9 cellular contexts compared by ENCODE assay signal in genomic region chr6:1382331-1382882, GRCh38. TPM values are rescaled to one million over a fixed set of nuclear protein-coding genes. Genes with fewer than 3 reads are reported as not detected.
DNase-seq lines count a peak whose midpoint lies in the region; ATAC-seq and TF ChIP-seq lines count a peak whose summit lies in the region.
"Had no signal": no experiment of that assay in that cellular context is flagged by ENCODE, and none has a peak within 500 bp of the region (broad histone marks: within the 10 kb centered on the region; RNA-seq: fewer than 3 reads in every experiment).

No MANE protein-coding gene starts in this region.

- H3K36me3 ChIP-seq in CD4-positive, alpha-beta memory T cell (ENCODE audit: insufficient read depth, low read length): no peaks in the 10 kb centered on the region
- H3K36me3 ChIP-seq in NT2/D1 (ENCODE audit: insufficient read depth, insufficient read length, low read length) (no peaks in the 10 kb centered on the region), esophagus muscularis mucosa (no peaks in the 10 kb centered on the region), trophoblast cell (ENCODE audit: control insufficient read depth in 1 of 2, insufficient read depth in 2 of 2, low read length in 2 of 2) (no peaks in the 10 kb centered on the region)

- H2BK120ac ChIP-seq in trophoblast cell (ENCODE audit: insufficient read depth, low read length, poor library complexity): no peak overlapping the region

- H3K4ac ChIP-seq in trophoblast cell (ENCODE audit: low read depth, low read length): no peak overlapping the region

- POLR2A ChIA-PET in CD4-positive, alpha-beta memory T cell (lab: Charles Lee; ENCODE audit: partially characterized antibody): no interaction called here

- no peak overlapping the region for H2AK5ac ChIP-seq in trophoblast cell (ENCODE audit: low read length)

- no peak for DNase-seq in CD4-positive, alpha-beta memory T cell
- DNase-seq in NT2/D1 (ENCODE audit: low read depth, low spot score) (no peak), esophagus muscularis mucosa (ENCODE audit: extremely low spot score) (no peak), trophoblast cell (no peak), glutamatergic neuron (no peak), NCI-H226 (no peak)
- DNase-seq: NCI-H1436 treated with DMSO at 0.1 percent for 48 hours had no signal

- no peak overlapping the region for H3K23ac ChIP-seq in trophoblast cell (ENCODE audit: low read length)

- WGBS in esophagus muscularis mucosa: 4% methylated on average over 15 of the region's 35 CpGs
- WGBS in trophoblast cell (ENCODE audit: extremely low coverage, insufficient coverage, insufficient read length): no CpG with 5 or more reads among the region's 35 CpGs

- no peak for TF ChIP-seq POLR2A in esophagus muscularis mucosa (IDR thresholded peaks at IDR 0.05; ENCODE audit: low read depth)

- peaks cover 0 to 2% (median 0%) of the 10 kb centered on the region in 8 donors for H3K9me3 Mint-ChIP-seq in CD4-positive, alpha-beta memory T cell
- peaks cover 15% of the 10 kb centered on the region for H3K9me3 Mint-ChIP-seq in glutamatergic neuron (ENCODE audit: unreplicated experiment)

- ATAC-seq in HG02678 (IDR thresholded peaks at IDR 0.05; ENCODE audit: unreplicated experiment): no peak
- no peak for ATAC-seq in GM19397 (IDR thresholded peaks at IDR 0.05; ENCODE audit: unreplicated experiment)

- TF ChIP-seq CTCF in esophagus muscularis mucosa (IDR thresholded peaks at IDR 0.05) (no peak), glutamatergic neuron (IDR thresholded peaks at IDR 0.05; ENCODE audit: partially characterized antibody, unreplicated experiment) (no peak)

- peak overlapping the region in 6 of 8 donors; percentile 23 to 70 (median 42) for H3K4me3 Mint-ChIP-seq in CD4-positive, alpha-beta memory T cell
- H3K4me3 Mint-ChIP-seq in glutamatergic neuron (ENCODE audit: unreplicated experiment): no peak overlapping the region

- intact Hi-C loops in CD4-positive, alpha-beta memory T cell (cut with micrococcal nuclease): loop anchor here (5.0 kb wide), 2 partner anchors 995 to 1195 kb away; no protein-coding TSS in a partner anchor
- intact Hi-C loops in esophagus muscularis mucosa (cut with DNase I): loop anchor here (5.0 kb wide), 2 partner anchors 70 to 585 kb away; partner anchors contain the start of gene FOXQ1

- peak; percentile 80 for TF ChIP-seq EP300 in esophagus muscularis mucosa (IDR thresholded peaks at IDR 0.05)

- H4K91ac ChIP-seq in trophoblast cell (ENCODE audit: low read depth, low read length): no peak overlapping the region

- H3K14ac ChIP-seq in trophoblast cell (ENCODE audit: low read length): no peak overlapping the region

- CTCF ChIA-PET in CD4-positive, alpha-beta memory T cell (lab: Charles Lee; ENCODE audit: partially characterized antibody): interaction anchor here (1.6 kb wide), 1 partner anchor 788 kb away, joined by 4 read pairs; no protein-coding TSS in a partner anchor

- no peak overlapping the region for H2AFZ ChIP-seq in trophoblast cell (ENCODE audit: insufficient read depth, low read length, poor library complexity)

- H3K27me3 Mint-ChIP-seq in CD4-positive, alpha-beta memory T cell: peaks cover 43 to 54% of the 10 kb centered on the region in 2 donors
- peaks cover 24% of the 10 kb centered on the region for H3K27me3 Mint-ChIP-seq in glutamatergic neuron (ENCODE audit: unreplicated experiment)

- no peak overlapping the region for H2BK5ac ChIP-seq in trophoblast cell (ENCODE audit: low read depth, low read length, poor library complexity)

- H3K27ac Mint-ChIP-seq in CD4-positive, alpha-beta memory T cell: no peak overlapping the region
- no peak overlapping the region for H3K27ac Mint-ChIP-seq in glutamatergic neuron (ENCODE audit: unreplicated experiment)

- H3K36me3 Mint-ChIP-seq in CD4-positive, alpha-beta memory T cell: no peaks in the 10 kb centered on the region
- H3K36me3 Mint-ChIP-seq in glutamatergic neuron (ENCODE audit: unreplicated experiment): no peaks in the 10 kb centered on the region

- H3K4me1 Mint-ChIP-seq in CD4-positive, alpha-beta memory T cell: peaks cover 16 to 40% (median 33%) of the 10 kb centered on the region in 4 donors
- H3K4me1 Mint-ChIP-seq in glutamatergic neuron (ENCODE audit: low read depth, unreplicated experiment): peaks cover 11% of the 10 kb centered on the region

- no peak overlapping the region for H3K9ac ChIP-seq in NT2/D1 (ENCODE audit: insufficient read length, low read depth)
- no peak overlapping the region for H3K9ac ChIP-seq in trophoblast cell (ENCODE audit: low read length)

- no peak overlapping the region for H4K8ac ChIP-seq in trophoblast cell (ENCODE audit: low read depth, low read length)

- peaks cover 38% of the 10 kb centered on the region for H3K4me1 ChIP-seq in CD4-positive, alpha-beta memory T cell (ENCODE audit: insufficient read depth, low read length)
- H3K4me1 ChIP-seq in NT2/D1 (ENCODE audit: insufficient read depth, insufficient read length): peaks cover 7% of the 10 kb centered on the region
- H3K4me1 ChIP-seq in esophagus muscularis mucosa: peaks cover 45 to 91% (median 85%) of the 10 kb centered on the region in 4 donors
- H3K4me1 ChIP-seq in trophoblast cell (ENCODE audit: control insufficient read depth in 1 of 2, insufficient read depth in 2 of 2, low read length in 2 of 2): peaks cover 3% of the 10 kb centered on the region in 2 experiments

- H2BK12ac ChIP-seq in trophoblast cell (ENCODE audit: low read length): no peak overlapping the region

- no peaks in the 10 kb centered on the region for H3K79me1 ChIP-seq in trophoblast cell (ENCODE audit: low read length)

- H3K79me2 ChIP-seq in trophoblast cell (ENCODE audit: control insufficient read depth, insufficient read depth, low read length, poor library complexity): no peaks in the 10 kb centered on the region

- H3K27ac ChIP-seq in CD4-positive, alpha-beta memory T cell (ENCODE audit: low read depth, low read length): no peak overlapping the region
- H3K27ac ChIP-seq in esophagus muscularis mucosa (replicated peaks in 1 of 4): peak overlapping the region; percentile 90 to 97 (median 94)
- H3K27ac ChIP-seq in trophoblast cell (ENCODE audit: low read depth, low read length): no peak overlapping the region

- no peak overlapping the region for H4K12ac ChIP-seq in trophoblast cell (ENCODE audit: low read depth, low read length)

- no peak overlapping the region for H3K18ac ChIP-seq in trophoblast cell (ENCODE audit: low read length)

- no peaks in the 10 kb centered on the region for H3K9me3 ChIP-seq in CD4-positive, alpha-beta memory T cell (ENCODE audit: control insufficient read depth in 1 of 2, low read length in 2 of 2)
- H3K9me3 ChIP-seq in NT2/D1 (ENCODE audit: insufficient read depth, low read length) (no peaks in the 10 kb centered on the region), esophagus muscularis mucosa (no peaks in the 10 kb centered on the region), trophoblast cell (ENCODE audit: insufficient read depth, low read depth, low read length) (peaks cover 12% of the 10 kb centered on the region)

- no peak overlapping the region for H3K4me3 ChIP-seq in CD4-positive, alpha-beta memory T cell (ENCODE audit: low read length in 2 of 2)
- H3K4me3 ChIP-seq in NT2/D1 (ENCODE audit: insufficient read length, low read depth) (peak overlapping the region; percentile 32), esophagus muscularis mucosa (peak overlapping the region; percentile 60 to 86 (median 74)), trophoblast cell (ENCODE audit: low read depth, low read length) (no peak overlapping the region)

- H3K4me2 ChIP-seq in trophoblast cell (ENCODE audit: low read length): peak overlapping the region; percentile 32

- peaks cover 46% of the 10 kb centered on the region for H3K27me3 ChIP-seq in CD4-positive, alpha-beta memory T cell (ENCODE audit: insufficient read depth, low read length)
- peaks cover 98% of the 10 kb centered on the region for H3K27me3 ChIP-seq in NT2/D1 (ENCODE audit: insufficient read depth, insufficient read length)
- peaks cover 0 to 73% (median 8%) of the 10 kb centered on the region in 4 donors for H3K27me3 ChIP-seq in esophagus muscularis mucosa
- peaks cover 91% of the 10 kb centered on the region for H3K27me3 ChIP-seq in trophoblast cell (ENCODE audit: insufficient read depth, low read length)

RNA-seq across cellular contexts. Expression of gene FOXF2, which starts 7.0 kb away (rescaled TPM):
- total RNA-seq in CD4-positive, alpha-beta memory T cell: not detected
- polyA plus RNA-seq in CD4-positive, alpha-beta memory T cell: not detected
- total RNA-seq in esophagus muscularis mucosa: 100 to 1,000 TPM in 3 of 4 donors, 10 to 100 TPM in 1; 66.6 to 170 (median 120) TPM
- polyA plus RNA-seq in trophoblast cell (2013): 1.0 and 1.1 TPM in 2 replicates
- 0.71 TPM for total RNA-seq in glutamatergic neuron (ENCODE audit: unreplicated experiment)

Comparison
In these comparisons a context has a peak if more than half of its experiments do, and no peak if none do; other contexts are left out.
1. H3K27ac ChIP-seq: peak in esophagus muscularis mucosa (4 of 4); none in CD4-positive, alpha-beta memory T cell (single experiment) and trophoblast cell (single experiment).
2. H3K4me3 ChIP-seq: peak in NT2/D1 (single experiment) and esophagus muscularis mucosa (4 of 4); none in CD4-positive, alpha-beta memory T cell (0 of 2) and trophoblast cell (single experiment).
3. RNA of gene FOXF2, which starts 7.0 kb away (total RNA-seq): 66.6 to 170 TPM in esophagus muscularis mucosa; 0.71 TPM in glutamatergic neuron (single experiment) and not detected in CD4-positive, alpha-beta memory T cell; every median in the first group is over 10 times any median in the second.